In genomic region chr6:24861934-24862333, GRCh38 we compare ENCODE assay signal across 13 cellular contexts.
DNase-seq lines count a peak whose midpoint lies in the region; ATAC-seq, FAIRE-seq and TF ChIP-seq lines count a peak whose summit lies in the region.
"Had no signal": no experiment of that assay in that cellular context is flagged by ENCODE, and none has a peak within 500 bp of the region (broad histone marks: within the 10 kb centered on the region; RNA-seq: fewer than 3 reads in every experiment).

No MANE protein-coding gene starts in this region.

- ATAC-seq in GM18498 (IDR thresholded peaks at IDR 0.05; ENCODE audit: unreplicated experiment) (peak; percentile 76), GM19463 (IDR thresholded peaks at IDR 0.05; ENCODE audit: unreplicated experiment) (peak; percentile 81), HG03175 (IDR thresholded peaks at IDR 0.05; ENCODE audit: unreplicated experiment) (peak; percentile 77)
- ATAC-seq in activated naive CD8-positive, alpha-beta T cell treated with anti-CD3 and anti-CD28 coated beads, Interleukin-2, amount 50 U/mL, for 24 hours, result no peak
- ATAC-seq: activated CD4-positive, CD25-positive, alpha-beta regulatory T cell treated with anti-CD3 and anti-CD28 coated beads, Interleukin-2, amount 50 U/mL, for 24 hours; heart right ventricle had no signal

- TF ChIP-seq CTCF in nephron progenitor cell (IDR thresholded peaks at IDR 0.05), result no peak

- FAIRE-seq in urothelium cell line (lab: Jason Lieb, UNC), result no peak

- peak overlapping the region; percentile 37 for H3K27ac Mint-ChIP-seq in activated naive CD8-positive, alpha-beta T cell treated with anti-CD3 and anti-CD28 coated beads, Interleukin-2, amount 50 U/mL, for 24 hours
- H3K27ac Mint-ChIP-seq in nephron progenitor cell, result no peak overlapping the region

- H3K27me3 Mint-ChIP-seq in activated naive CD8-positive, alpha-beta T cell treated with anti-CD3 and anti-CD28 coated beads, Interleukin-2, amount 50 U/mL, for 24 hours, result no peaks in the 10 kb centered on the region
- peaks cover 4% of the 10 kb centered on the region for H3K27me3 Mint-ChIP-seq in nephron progenitor cell (ENCODE audit: low read depth, poor library complexity)

- H3K4me1 Mint-ChIP-seq in activated naive CD8-positive, alpha-beta T cell treated with anti-CD3 and anti-CD28 coated beads, Interleukin-2, amount 50 U/mL, for 24 hours, result peaks cover 93% of the 10 kb centered on the region
- peaks cover 45% of the 10 kb centered on the region for H3K4me1 Mint-ChIP-seq in nephron progenitor cell

- peak overlapping the region; percentile 45 for H3K4me3 Mint-ChIP-seq in activated naive CD8-positive, alpha-beta T cell treated with anti-CD3 and anti-CD28 coated beads, Interleukin-2, amount 50 U/mL, for 24 hours
- H3K4me3 Mint-ChIP-seq in nephron progenitor cell, result no peak overlapping the region

- no peaks in the 10 kb centered on the region for H3K9me3 Mint-ChIP-seq in activated naive CD8-positive, alpha-beta T cell treated with anti-CD3 and anti-CD28 coated beads, Interleukin-2, amount 50 U/mL, for 24 hours
- no peaks in the 10 kb centered on the region for H3K9me3 Mint-ChIP-seq in nephron progenitor cell

- H3K36me3 Mint-ChIP-seq in activated naive CD8-positive, alpha-beta T cell treated with anti-CD3 and anti-CD28 coated beads, Interleukin-2, amount 50 U/mL, for 24 hours (ENCODE audit: low read depth), result peaks cover 30% of the 10 kb centered on the region
- H3K36me3 Mint-ChIP-seq in nephron progenitor cell (ENCODE audit: low read depth), result no peaks in the 10 kb centered on the region

- no peak for DNase-seq in activated naive CD8-positive, alpha-beta T cell treated with anti-CD3 and anti-CD28 coated beads, Interleukin-2, amount 50 U/mL, for 24 hours
- DNase-seq in SIG-M5 (lab: John Stamatoyannopoulos, UW) (no peak), nephron progenitor cell (no peak), urothelium cell line (ENCODE audit: low spot score) (no peak), inferior parietal cortex (ENCODE audit: extremely low spot score) (no peak)
- DNase-seq: DMS79 treated with DMSO at 0.1 percent for 48 hours, heart right ventricle, NCI-H510A treated with DMSO at 0.1 percent for 48 hours, occipital lobe had no signal
